22 cellular contexts compared by ENCODE assay signal in genomic region chr17:71682174-71682494, GRCh38.
"Had no signal": no experiment of that assay in that cellular context is flagged by ENCODE, and none has a peak within 500 bp of the region (broad histone marks: within the 10 kb centered on the region; RNA-seq: fewer than 3 reads in every experiment).

No MANE protein-coding gene starts in this region.

- H3K27me3 ChIP-seq: esophagus squamous epithelium, gastrocnemius medialis, heart right ventricle had no signal

- H3K27ac ChIP-seq: coronary artery, epithelial cell of prostate, esophagus squamous epithelium, gastrocnemius medialis, heart right ventricle, left ventricle myocardium inferior, lower lobe of right lung had no signal

- DNase-seq: effector CD8-positive, alpha-beta T cell; effector memory CD8-positive, alpha-beta T cell; endodermal cell; erythroblast; esophagus squamous epithelium; foreskin fibroblast; foreskin melanocyte; gastrocnemius medialis; glutamatergic neuron; head of caudate nucleus; heart right ventricle; hypothalamus; immature natural killer cell; islet precursor cell; kidney; kidney glomerular epithelial cell; left ventricle myocardium inferior; lower lobe of right lung; mesenchymal stem cell had no signal

- ATAC-seq: effector memory CD8-positive, alpha-beta T cell; esophagus mucosa; gastrocnemius medialis; heart right ventricle; lower lobe of right lung had no signal

- H3K4me3 ChIP-seq: coronary artery, esophagus squamous epithelium, gastrocnemius medialis, heart right ventricle, left ventricle myocardium inferior, lower lobe of right lung had no signal

- H3K36me3 ChIP-seq: esophagus squamous epithelium, gastrocnemius medialis, heart right ventricle, left ventricle myocardium inferior, lower lobe of right lung had no signal

- H3K4me1 ChIP-seq: esophagus squamous epithelium, gastrocnemius medialis, heart right ventricle, left ventricle myocardium inferior, lower lobe of right lung had no signal

- H3K9me3 ChIP-seq: esophagus squamous epithelium, gastrocnemius medialis, heart right ventricle, left ventricle myocardium inferior, lower lobe of right lung had no signal
